1 cellular context compared by ENCODE assay signal in genomic region chr5:773517-774264, GRCh38.
TF ChIP-seq lines count a peak whose summit lies in the region.

No MANE protein-coding gene starts in this region.

TF ChIP-seq in WTC11, 78 proteins besides CTCF, POLR2A, EP300 and RAD21 (continued from another document):
- TF ChIP-seq, protein P1, sequence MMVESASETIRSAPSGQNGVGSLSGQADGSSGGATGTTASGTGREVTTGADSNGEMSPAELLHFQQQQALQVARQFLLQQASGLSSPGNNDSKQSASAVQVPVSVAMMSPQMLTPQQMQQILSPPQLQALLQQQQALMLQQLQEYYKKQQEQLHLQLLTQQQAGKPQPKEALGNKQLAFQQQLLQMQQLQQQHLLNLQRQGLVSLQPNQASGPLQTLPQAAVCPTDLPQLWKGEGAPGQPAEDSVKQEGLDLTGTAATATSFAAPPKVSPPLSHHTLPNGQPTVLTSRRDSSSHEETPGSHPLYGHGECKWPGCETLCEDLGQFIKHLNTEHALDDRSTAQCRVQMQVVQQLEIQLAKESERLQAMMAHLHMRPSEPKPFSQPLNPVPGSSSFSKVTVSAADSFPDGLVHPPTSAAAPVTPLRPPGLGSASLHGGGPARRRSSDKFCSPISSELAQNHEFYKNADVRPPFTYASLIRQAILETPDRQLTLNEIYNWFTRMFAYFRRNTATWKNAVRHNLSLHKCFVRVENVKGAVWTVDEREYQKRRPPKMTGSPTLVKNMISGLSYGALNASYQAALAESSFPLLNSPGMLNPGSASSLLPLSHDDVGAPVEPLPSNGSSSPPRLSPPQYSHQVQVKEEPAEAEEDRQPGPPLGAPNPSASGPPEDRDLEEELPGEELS (CRISPR knock-in tag; IDR thresholded peaks at IDR 0.05), result no peak
- TF ChIP-seq OVOL2 (CRISPR knock-in tag; IDR thresholded peaks at IDR 0.05; ENCODE audit: borderline replicate concordance), result no peak
